Comparison of ENCODE assay signal across 8 cellular contexts in genomic region chr17:75456417-75457046, GRCh38. TPM values are rescaled to one million over a fixed set of nuclear protein-coding genes. Genes with fewer than 3 reads are reported as not detected.
A peak's percentile ranks its signal among the peaks of the same experiment; 100 is the strongest.
DNase-seq lines count a peak whose midpoint lies in the region; ATAC-seq and TF ChIP-seq lines count a peak whose summit lies in the region.

Gene TMEM94 (plus strand): TSS chr17:75456635. CDS start chr17:75471906, 15,271 bp downstream.

- H3K27me3 ChIP-seq in DOHH2 (ENCODE audit: control insufficient read depth, low read length) (no peaks in the 10 kb centered on the region), GM23338 (ENCODE audit: insufficient read depth) (no peaks in the 10 kb centered on the region)

- peaks cover 4% of the 10 kb centered on the region; the same call in 1 of the 2 replicates for H3K36me3 ChIP-seq in DOHH2 (ENCODE audit: control insufficient read depth, low read length)
- H3K36me3 ChIP-seq in GM23338 (ENCODE audit: insufficient read depth) = no peaks in the 10 kb centered on the region

- H3K27ac ChIP-seq in DOHH2 (ENCODE audit: low read depth, low read length) (peak within 1 kb of the TSS; percentile 25; the same call in 1 of the 2 replicates), GM23338 (ENCODE audit: low read depth) (peak within 1 kb of the TSS; percentile 89), RWPE1 (peak within 1 kb of the TSS; percentile 78)

- peak within 1 kb of the TSS; percentile 88 for H3K4me3 Mint-ChIP-seq in GM23338
- H3K4me3 Mint-ChIP-seq in activated T-helper 17 cell treated with anti-CD3 and anti-CD28 coated beads, Interleukin-2, amount 50 U/mL, for 72 hours = peak within 1 kb of the TSS; percentile 90
- H3K4me3 Mint-ChIP-seq in naive thymus-derived CD8-positive, alpha-beta T cell = peak within 1 kb of the TSS; percentile 88 to 96 (median 94)

- peaks cover 4% of the 10 kb centered on the region for H3K27me3 Mint-ChIP-seq in GM23338 (ENCODE audit: insufficient read depth, low read depth, poor library complexity)
- H3K27me3 Mint-ChIP-seq in activated T-helper 17 cell treated with anti-CD3 and anti-CD28 coated beads, Interleukin-2, amount 50 U/mL, for 72 hours = no peaks in the 10 kb centered on the region
- no peaks in the 10 kb centered on the region for H3K27me3 Mint-ChIP-seq in naive thymus-derived CD8-positive, alpha-beta T cell

- H3K9me2 ChIP-seq in DOHH2 (replicated peaks; ENCODE audit: control insufficient read depth, low read length) = no peaks in the 10 kb centered on the region
- no peaks in the 10 kb centered on the region for H3K9me2 ChIP-seq in GM23338 (ENCODE audit: insufficient read depth)

- peak within 1 kb of the TSS; percentile 81 for H3K4me2 ChIP-seq in DOHH2 (ENCODE audit: low read length)
- H3K4me2 ChIP-seq in GM23338 = peak within 1 kb of the TSS; percentile 85

- H2AFZ ChIP-seq in GM23338 = peak within 1 kb of the TSS; percentile 24; the same call in 1 of the 2 replicates

- no peaks in the 10 kb centered on the region for H3K9me3 Mint-ChIP-seq in GM23338
- H3K9me3 Mint-ChIP-seq in activated T-helper 17 cell treated with anti-CD3 and anti-CD28 coated beads, Interleukin-2, amount 50 U/mL, for 72 hours = no peaks in the 10 kb centered on the region
- no peaks in the 10 kb centered on the region for H3K9me3 Mint-ChIP-seq in naive thymus-derived CD8-positive, alpha-beta T cell

- POLR2A ChIA-PET in RWPE1 (lab: Yijun Ruan, JAX; ENCODE audit: low non-redundant PET) = no interaction called here
- POLR2A ChIA-PET in naive thymus-derived CD8-positive, alpha-beta T cell (lab: Charles Lee) = interaction anchor here (0.5 to 2.7 kb wide), 22 partner anchors 9 to 1955 kb away, joined by 3 to 29 read pairs (median 4); partner anchors contain the start of genes LLGL2, MFSD11, MIF4GD and RECQL5

- H3K9me3 ChIP-seq in DOHH2 (ENCODE audit: control insufficient read depth, insufficient read depth, low read length) = no peaks in the 10 kb centered on the region

- H4K20me1 ChIP-seq in DOHH2 (ENCODE audit: control insufficient read depth, insufficient read depth, low read depth, low read length) = no peaks in the 10 kb centered on the region
- H4K20me1 ChIP-seq in GM23338 (replicated peaks; ENCODE audit: insufficient read depth) = no peaks in the 10 kb centered on the region

- peaks cover 23% of the 10 kb centered on the region for H3K79me2 ChIP-seq in DOHH2 (ENCODE audit: control insufficient read depth, low read length)
- H3K79me2 ChIP-seq in GM23338 (replicated peaks; ENCODE audit: insufficient read depth) = peaks cover 12% of the 10 kb centered on the region

- peaks cover 12% of the 10 kb centered on the region for H3K4me1 Mint-ChIP-seq in GM23338
- peaks cover 25% of the 10 kb centered on the region for H3K4me1 Mint-ChIP-seq in activated T-helper 17 cell treated with anti-CD3 and anti-CD28 coated beads, Interleukin-2, amount 50 U/mL, for 72 hours
- H3K4me1 Mint-ChIP-seq in naive thymus-derived CD8-positive, alpha-beta T cell = peaks cover 11 to 54% (median 36%) of the 10 kb centered on the region in 4 donors

- H3F3A ChIP-seq in DOHH2 (ENCODE audit: control insufficient read depth, insufficient read depth) (no peaks in the 10 kb centered on the region), GM23338 (replicated peaks; ENCODE audit: low read depth) (no peaks in the 10 kb centered on the region)

- CTCF ChIA-PET in RWPE1 (lab: Yijun Ruan, JAX) = interaction anchor here (0.5 to 1.2 kb wide), 6 partner anchors 30 to 488 kb away, joined by 3 to 4 read pairs (median 4); partner anchors contain the start of gene SMIM5

- ATAC-seq in GM23338 = peak; percentile 92
- peak; percentile 98 for ATAC-seq in activated T-helper 17 cell treated with anti-CD3 and anti-CD28 coated beads, Interleukin-2, amount 50 U/mL, for 72 hours (replicated peaks)
- ATAC-seq in naive thymus-derived CD8-positive, alpha-beta T cell = peak; percentile 94 to 98

- no peak for TF ChIP-seq CTCF in DOHH2 (IDR thresholded peaks at IDR 0.05; ENCODE audit: low read depth, low read length, poor library complexity, severe bottlenecking)
- TF ChIP-seq CTCF in GM23338 (conservative IDR thresholded peaks at IDR 0.05; ENCODE audit: low read depth in 2 of 2) = no peak
- TF ChIP-seq CTCF in LNCaP clone FGC (IDR thresholded peaks at IDR 0.05; ENCODE audit: control insufficient read depth, extremely low read depth, insufficient read depth) = no peak
- no peak for TF ChIP-seq CTCF in RWPE1 (conservative IDR thresholded peaks at IDR 0.05; ENCODE audit: low read depth)
- no peak for TF ChIP-seq CTCF in fibroblast of mammary gland (conservative IDR thresholded peaks at IDR 0.05; ENCODE audit: control insufficient read depth, insufficient read depth, low read depth, low read length)

- DNase-seq in GM23338 (ENCODE audit: low spot score) = peak; percentile 100
- DNase-seq in LNCaP clone FGC (ENCODE audit: low read depth) = peak; percentile 95
- DNase-seq in RWPE1 (ENCODE audit: low spot score) = peak; percentile 99
- DNase-seq in fibroblast of mammary gland (ENCODE audit: low read depth) = peak; percentile 97
- DNase-seq in naive thymus-derived CD8-positive, alpha-beta T cell = peak; percentile 75 to 97 (median 90)
- peak; percentile 73 to 92 (median 88) for DNase-seq in stimulated activated naive CD4-positive, alpha-beta T cell (lab: John Stamatoyannopoulos, UW)

- H3K4me3 ChIP-seq in DOHH2 (ENCODE audit: low read length) (peak within 1 kb of the TSS; percentile 99), GM23338 (peak within 1 kb of the TSS; percentile 61), LNCaP clone FGC (ENCODE audit: low read depth, low read length) (peak within 1 kb of the TSS; percentile 96), fibroblast of mammary gland (ENCODE audit: control insufficient read depth, low read depth, low read length) (peak within 1 kb of the TSS; percentile 99)

- no peaks in the 10 kb centered on the region for H3K36me3 Mint-ChIP-seq in GM23338 (ENCODE audit: low read depth)
- no peaks in the 10 kb centered on the region for H3K36me3 Mint-ChIP-seq in activated T-helper 17 cell treated with anti-CD3 and anti-CD28 coated beads, Interleukin-2, amount 50 U/mL, for 72 hours (ENCODE audit: low read depth)
- H3K36me3 Mint-ChIP-seq in naive thymus-derived CD8-positive, alpha-beta T cell = no peaks in the 10 kb centered on the region

- peak within 1 kb of the TSS; percentile 98 for H3K27ac Mint-ChIP-seq in GM23338
- H3K27ac Mint-ChIP-seq in activated T-helper 17 cell treated with anti-CD3 and anti-CD28 coated beads, Interleukin-2, amount 50 U/mL, for 72 hours = peak within 1 kb of the TSS; percentile 91
- peak within 1 kb of the TSS; percentile 84 to 98 (median 95) for H3K27ac Mint-ChIP-seq in naive thymus-derived CD8-positive, alpha-beta T cell

- H3K4me1 ChIP-seq in DOHH2 (ENCODE audit: control insufficient read depth, low read length) (peaks cover 32% of the 10 kb centered on the region), GM23338 (ENCODE audit: insufficient read depth) (peaks cover 8% of the 10 kb centered on the region)

RNA-seq across cellular contexts. Expression of gene TMEM94, which starts in this region (rescaled TPM):
- 36.6 and 66.0 TPM in 2 replicates for total RNA-seq in GM23338 (2014; rRNA removed; shearing (Covaris generic))
- polyA plus RNA-seq in GM23338 (2016; fragmentation: Nextera tagmentation; extraction: Ambion mirVana) = 21.9 and 24.0 TPM in 2 replicates
- 10 to 100 TPM; 76.5 to 79.8 TPM for total RNA-seq in activated T-helper 17 cell treated with anti-CD3 and anti-CD28 coated beads, Interleukin-2, amount 50 U/mL, for 72 hours
- 100 to 1,000 TPM; 102 to 108 TPM for total RNA-seq in naive thymus-derived CD8-positive, alpha-beta T cell
- polyA plus RNA-seq in naive thymus-derived CD8-positive, alpha-beta T cell = 10 to 100 TPM in 2 of 3 donors, 1 to 10 TPM in 1; 8.4 to 23.5 (median 11.5) TPM

Comparison
In these comparisons a context has a peak if more than half of its experiments do, and no peak if none do; other contexts are left out.
1. Peak in every context shown above with its lines: DNase-seq, ATAC-seq, H3K4me3 ChIP-seq and H3K27ac ChIP-seq.
2. H3K27ac ChIP-seq: peak in every context shown above with its lines; median percentile 89 in GM23338; 78 in RWPE1; 25 in DOHH2.